12 cellular contexts compared by ENCODE assay signal in the genomic region with DNA sequence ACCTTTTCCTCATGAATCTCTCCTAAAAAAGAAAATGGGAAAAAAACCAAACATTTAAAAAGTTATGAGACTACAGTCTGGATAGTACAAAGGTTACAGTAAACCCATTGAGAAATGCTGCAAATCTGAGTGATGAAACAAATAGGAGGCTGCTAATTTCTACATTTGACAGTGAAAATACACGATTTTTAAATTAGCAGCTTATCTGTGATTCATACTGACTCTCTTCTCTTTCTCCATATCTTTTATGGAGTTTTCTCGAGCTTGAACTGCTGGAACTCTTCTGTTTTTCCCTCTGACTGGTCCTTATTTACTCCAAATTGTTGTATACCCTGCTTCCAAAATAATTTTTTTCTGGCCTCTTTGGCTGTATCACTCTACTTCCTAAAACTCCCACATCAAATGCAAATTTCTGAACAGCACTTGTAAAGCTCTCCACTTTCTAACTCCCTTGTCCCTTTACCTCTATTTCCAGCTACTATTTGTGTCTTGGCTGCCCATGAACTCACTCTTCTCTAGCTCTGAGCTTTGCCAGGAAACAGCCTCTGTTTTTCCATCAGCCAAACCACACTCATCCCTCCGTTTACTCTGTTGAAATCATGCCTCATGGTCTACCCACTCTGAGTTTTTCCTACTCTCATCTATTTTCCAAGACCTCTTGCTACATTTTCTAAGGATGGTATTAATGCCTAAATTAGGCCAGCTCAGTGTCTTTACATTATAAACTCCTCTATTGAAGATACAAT.
DNase-seq lines count a peak whose midpoint lies in the region; ATAC-seq and TF ChIP-seq lines count a peak whose summit lies in the region.
"Had no signal": no experiment of that assay in that cellular context is flagged by ENCODE, and none has a peak within 500 bp of the region (broad histone marks: within the 10 kb centered on the region; RNA-seq: fewer than 3 reads in every experiment).

No MANE protein-coding gene starts in this region.

- H3K9me3 Mint-ChIP-seq in activated CD4-positive, alpha-beta T cell treated with anti-CD3 and anti-CD28 coated beads, Interleukin-2, amount 10 ng/mL, durations not matched to agents 24 days and 14 days: no peaks in the 10 kb centered on the region
- H3K9me3 Mint-ChIP-seq in activated T-helper 1 cell treated with anti-CD3 and anti-CD28 coated beads, Interleukin-12 subunit alpha, Interleukin-12 subunit beta, Interleukin-2, Interleukin-4 antibody, amounts not matched to agents 30 ng/mL and 10 ng/mL and 1 ng/mL, durations not matched to agents 14 hours and 24 hours and 36 hours: no peaks in the 10 kb centered on the region

- no peaks in the 10 kb centered on the region for H3K9me3 ChIP-seq in spleen
- H3K9me3 ChIP-seq: upper lobe of left lung had no signal

- WGBS in spleen, 5 donors: 58 to 71% (median 65%) methylated on average over 3 of the region's 3 CpGs

- intact Hi-C loops in activated CD4-positive, alpha-beta T cell treated with anti-CD3 and anti-CD28 coated beads, Interleukin-2, amount 10 ng/mL, durations not matched to agents 24 days and 14 days (cut with micrococcal nuclease): loop anchor here (5.0 kb wide), 1 partner anchor 232 kb away; no protein-coding TSS in a partner anchor
- intact Hi-C loops in activated T-helper 1 cell treated with anti-CD3 and anti-CD28 coated beads, Interleukin-12 subunit alpha, Interleukin-12 subunit beta, Interleukin-2, Interleukin-4 antibody, amounts not matched to agents 30 ng/mL and 10 ng/mL and 1 ng/mL, durations not matched to agents 14 hours and 24 hours and 36 hours (cut with micrococcal nuclease): loop anchor here (1.0 kb wide), 1 partner anchor 8 kb away; no protein-coding TSS in a partner anchor
- intact Hi-C loops in left cardiac atrium (cut with DNase I): no loop called here
- intact Hi-C loops in spleen (cut with DNase I; ENCODE audit: low total_unique reads): no loop called here

- peak overlapping the region; percentile 11 for H3K4me3 Mint-ChIP-seq in activated CD4-positive, alpha-beta T cell treated with anti-CD3 and anti-CD28 coated beads, Interleukin-2, amount 10 ng/mL, durations not matched to agents 24 days and 14 days
- no peak overlapping the region for H3K4me3 Mint-ChIP-seq in activated T-helper 1 cell treated with anti-CD3 and anti-CD28 coated beads, Interleukin-12 subunit alpha, Interleukin-12 subunit beta, Interleukin-2, Interleukin-4 antibody, amounts not matched to agents 30 ng/mL and 10 ng/mL and 1 ng/mL, durations not matched to agents 14 hours and 24 hours and 36 hours

- H3K36me3 ChIP-seq in spleen: no peaks in the 10 kb centered on the region
- H3K36me3 ChIP-seq: upper lobe of left lung had no signal

- TF ChIP-seq CTCF in spleen (IDR thresholded peaks at IDR 0.05 in 8 of 11, conservative IDR thresholded peaks at IDR 0.05 in 3 of 11): no peak

- H3K4me1 ChIP-seq in spleen: peaks cover 5 to 69% (median 22%) of the 10 kb centered on the region in 6 donors

- H3K4me3 ChIP-seq in spleen: no peak overlapping the region
- H3K4me3 ChIP-seq: upper lobe of left lung had no signal

- DNase-seq in activated CD4-positive, alpha-beta T cell treated with anti-CD3 and anti-CD28 coated beads, Interleukin-2, amount 10 ng/mL, durations not matched to agents 24 days and 14 days: no peak
- DNase-seq in activated CD4-positive, alpha-beta T cell treated with anti-CD3 and anti-CD28 coated beads, Interleukin-2, amount 50 U/mL, for 4 hours: no peak
- no peak for DNase-seq in activated T-helper 1 cell treated with anti-CD3 and anti-CD28 coated beads, Interleukin-12 subunit alpha, Interleukin-12 subunit beta, Interleukin-2, Interleukin-4 antibody, amounts not matched to agents 30 ng/mL and 10 ng/mL and 1 ng/mL, durations not matched to agents 14 hours and 24 hours and 36 hours (ENCODE audit: low spot score)
- DNase-seq in left cardiac atrium: no peak
- no peak for DNase-seq in spleen
- DNase-seq in SKM-1 (lab: John Stamatoyannopoulos, UW; ENCODE audit: unreplicated experiment): no peak
- no peak for DNase-seq in NCI-H2227 treated with DMSO at 0.1 percent for 48 hours (lab: John Stamatoyannopoulos, UW)
- DNase-seq: ACHN; hypothalamus; stimulated activated CD4-positive, alpha-beta T cell treated with anti-CD3 and anti-CD28 coated beads, Interleukin-2, amount 100 ng/mL, for 48 hours; upper lobe of left lung had no signal

- no peaks in the 10 kb centered on the region for H3K27me3 Mint-ChIP-seq in activated CD4-positive, alpha-beta T cell treated with anti-CD3 and anti-CD28 coated beads, Interleukin-2, amount 10 ng/mL, durations not matched to agents 24 days and 14 days
- no peaks in the 10 kb centered on the region for H3K27me3 Mint-ChIP-seq in activated T-helper 1 cell treated with anti-CD3 and anti-CD28 coated beads, Interleukin-12 subunit alpha, Interleukin-12 subunit beta, Interleukin-2, Interleukin-4 antibody, amounts not matched to agents 30 ng/mL and 10 ng/mL and 1 ng/mL, durations not matched to agents 14 hours and 24 hours and 36 hours (ENCODE audit: insufficient read depth)

- H3K27me3 ChIP-seq in spleen (replicated peaks in 1 of 7): no peaks in the 10 kb centered on the region
- H3K27me3 ChIP-seq: upper lobe of left lung had no signal

- ATAC-seq in left cardiac atrium (peak; percentile 49 to 71), GM19035 (IDR thresholded peaks at IDR 0.05; ENCODE audit: unreplicated experiment) (no peak)

- H3K4me1 Mint-ChIP-seq in activated CD4-positive, alpha-beta T cell treated with anti-CD3 and anti-CD28 coated beads, Interleukin-2, amount 10 ng/mL, durations not matched to agents 24 days and 14 days: peaks cover 56% of the 10 kb centered on the region
- peaks cover 58% of the 10 kb centered on the region for H3K4me1 Mint-ChIP-seq in activated T-helper 1 cell treated with anti-CD3 and anti-CD28 coated beads, Interleukin-12 subunit alpha, Interleukin-12 subunit beta, Interleukin-2, Interleukin-4 antibody, amounts not matched to agents 30 ng/mL and 10 ng/mL and 1 ng/mL, durations not matched to agents 14 hours and 24 hours and 36 hours (ENCODE audit: low read depth)

- H3K27ac ChIP-seq in spleen: peak overlapping the region in 6 of 8 donors; percentile 2 to 44 (median 6)

- H3K27ac Mint-ChIP-seq in activated CD4-positive, alpha-beta T cell treated with anti-CD3 and anti-CD28 coated beads, Interleukin-2, amount 10 ng/mL, durations not matched to agents 24 days and 14 days: peak overlapping the region; percentile 13
- H3K27ac Mint-ChIP-seq in activated T-helper 1 cell treated with anti-CD3 and anti-CD28 coated beads, Interleukin-12 subunit alpha, Interleukin-12 subunit beta, Interleukin-2, Interleukin-4 antibody, amounts not matched to agents 30 ng/mL and 10 ng/mL and 1 ng/mL, durations not matched to agents 14 hours and 24 hours and 36 hours: peak overlapping the region; percentile 3

- TF ChIP-seq POLR2A in spleen (IDR thresholded peaks at IDR 0.05): no peak

- H3K36me3 Mint-ChIP-seq in activated CD4-positive, alpha-beta T cell treated with anti-CD3 and anti-CD28 coated beads, Interleukin-2, amount 10 ng/mL, durations not matched to agents 24 days and 14 days (ENCODE audit: low read depth): peaks cover 18% of the 10 kb centered on the region
- H3K36me3 Mint-ChIP-seq in activated T-helper 1 cell treated with anti-CD3 and anti-CD28 coated beads, Interleukin-12 subunit alpha, Interleukin-12 subunit beta, Interleukin-2, Interleukin-4 antibody, amounts not matched to agents 30 ng/mL and 10 ng/mL and 1 ng/mL, durations not matched to agents 14 hours and 24 hours and 36 hours (ENCODE audit: low read depth): peaks cover 16% of the 10 kb centered on the region

Comparison
In these comparisons a context has a peak if more than half of its experiments do, and no peak if none do; other contexts are left out.
1. intact Hi-C loops: an anchor here in activated CD4-positive, alpha-beta T cell treated with anti-CD3 and anti-CD28 coated beads, Interleukin-2, amount 10 ng/mL, durations not matched to agents 24 days and 14 days (5.0 kb wide) and activated T-helper 1 cell treated with anti-CD3 and anti-CD28 coated beads, Interleukin-12 subunit alpha, Interleukin-12 subunit beta, Interleukin-2, Interleukin-4 antibody, amounts not matched to agents 30 ng/mL and 10 ng/mL and 1 ng/mL, durations not matched to agents 14 hours and 24 hours and 36 hours (1.0 kb wide); none called in left cardiac atrium and spleen.